17 cellular contexts compared by ENCODE assay signal in genomic region chr20:32455901-32456701, GRCh38.
DNase-seq lines count a peak whose midpoint lies in the region; ATAC-seq and TF ChIP-seq lines count a peak whose summit lies in the region.
"Had no signal": no experiment of that assay in that cellular context is flagged by ENCODE, and none has a peak within 500 bp of the region (broad histone marks: within the 10 kb centered on the region; RNA-seq: fewer than 3 reads in every experiment).

No MANE protein-coding gene starts in this region.

- peaks cover 50% of the 10 kb centered on the region for H3K4me1 Mint-ChIP-seq in endothelial cell (ENCODE audit: unreplicated experiment)

- H3K27ac ChIP-seq in DOHH2 (ENCODE audit: low read depth, low read length) (no peak overlapping the region), RWPE2 (ENCODE audit: poor library complexity, severe bottlenecking) (no peak overlapping the region), osteoblast (ENCODE audit: low read depth, low read length) (no peak overlapping the region)
- H3K27ac ChIP-seq: lower lobe of right lung had no signal

- H2AFZ ChIP-seq in osteoblast (ENCODE audit: low read length): no peak overlapping the region

- no peaks in the 10 kb centered on the region for H3F3A ChIP-seq in DOHH2 (ENCODE audit: control insufficient read depth, insufficient read depth)

- H3K9me3 ChIP-seq in DOHH2 (ENCODE audit: control insufficient read depth, insufficient read depth, low read length): no peaks in the 10 kb centered on the region
- H3K9me3 ChIP-seq in RWPE2 (ENCODE audit: severe bottlenecking): no peaks in the 10 kb centered on the region
- H3K9me3 ChIP-seq in osteoblast (ENCODE audit: low read depth, low read length): no peaks in the 10 kb centered on the region
- H3K9me3 ChIP-seq: gastrocnemius medialis, lower lobe of right lung, MG63 had no signal

- peak overlapping the region; percentile 37 for H3K4me3 Mint-ChIP-seq in endothelial cell (ENCODE audit: unreplicated experiment)
- H3K4me3 Mint-ChIP-seq: activated naive CD8-positive, alpha-beta T cell treated with anti-CD3 and anti-CD28 coated beads for 36 hours; activated T-cell treated with anti-CD3 and anti-CD28 coated beads, Interleukin-2, amount 50 U/mL, for 4 hours; natural killer cell treated with Interleukin-12 subunit alpha and Interleukin-12 subunit beta and Interleukin-15 and Interleukin-18, amount 100 ng/mL, for 72 hours had no signal

- peak; percentile 89 for DNase-seq in RWPE2 (ENCODE audit: low spot score)
- DNase-seq in endothelial cell (ENCODE audit: low spot score): no peak
- DNase-seq in osteoblast (ENCODE audit: insufficient read length, low spot score, missing footprints): peak; percentile 82
- DNase-seq in central memory CD4-positive, alpha-beta T cell: no peak
- DNase-seq in iPS-NIHi7 (ENCODE audit: extremely low spot score): no peak
- no peak for DNase-seq in activated CD4-positive, CD25-positive, alpha-beta regulatory T cell treated with anti-CD3 and anti-CD28 coated beads, Interleukin-2, amount 50 U/mL, for 72 hours
- DNase-seq: gastrocnemius medialis; lower lobe of right lung; NCI-H187; NCI-H510A; stimulated activated CD4-positive, alpha-beta T cell treated with anti-CD3 and anti-CD28 coated beads, Interleukin-1b, Interleukin-23, amount 100 ng/mL, for 48 hours had no signal

- H3K79me2 ChIP-seq in DOHH2 (ENCODE audit: control insufficient read depth, low read length) (no peaks in the 10 kb centered on the region), osteoblast (ENCODE audit: insufficient read depth, low read length) (peaks cover 2% of the 10 kb centered on the region)

- H3K9me3 Mint-ChIP-seq in endothelial cell (ENCODE audit: unreplicated experiment): no peaks in the 10 kb centered on the region
- H3K9me3 Mint-ChIP-seq: activated naive CD8-positive, alpha-beta T cell treated with anti-CD3 and anti-CD28 coated beads for 36 hours; activated T-cell treated with anti-CD3 and anti-CD28 coated beads, Interleukin-2, amount 50 U/mL, for 4 hours; natural killer cell treated with Interleukin-12 subunit alpha and Interleukin-12 subunit beta and Interleukin-15 and Interleukin-18, amount 100 ng/mL, for 72 hours had no signal

- H3K27me3 ChIP-seq in DOHH2 (ENCODE audit: control insufficient read depth, low read length) (no peaks in the 10 kb centered on the region), RWPE2 (ENCODE audit: insufficient read depth, poor library complexity, severe bottlenecking) (no peaks in the 10 kb centered on the region), osteoblast (ENCODE audit: insufficient read depth, low read length) (no peaks in the 10 kb centered on the region)
- H3K27me3 ChIP-seq: gastrocnemius medialis, MG63 had no signal

- H4K20me1 ChIP-seq in DOHH2 (ENCODE audit: control insufficient read depth, insufficient read depth, low read depth, low read length): no peaks in the 10 kb centered on the region
- peaks cover 32% of the 10 kb centered on the region for H4K20me1 ChIP-seq in osteoblast (ENCODE audit: insufficient read depth, low read length)

- ATAC-seq in RWPE2 (ENCODE audit: low read depth): no peak
- ATAC-seq in HG03571 (IDR thresholded peaks at IDR 0.05; ENCODE audit: unreplicated experiment): no peak
- ATAC-seq: activated T-cell treated with anti-CD3 and anti-CD28 coated beads, Interleukin-2, amount 50 U/mL, for 4 hours had no signal

- H3K27ac Mint-ChIP-seq in endothelial cell (ENCODE audit: unreplicated experiment): no peak overlapping the region

- peaks cover 22% of the 10 kb centered on the region for H3K36me3 Mint-ChIP-seq in endothelial cell (ENCODE audit: low read depth, unreplicated experiment)
- H3K36me3 Mint-ChIP-seq: natural killer cell treated with Interleukin-12 subunit alpha and Interleukin-12 subunit beta and Interleukin-15 and Interleukin-18, amount 100 ng/mL, for 72 hours had no signal

- H3K4me3 ChIP-seq in DOHH2 (ENCODE audit: low read length): peak overlapping the region; percentile 68; the same call in 1 of the 2 replicates
- no peak overlapping the region for H3K4me3 ChIP-seq in RWPE2 (ENCODE audit: severe bottlenecking)
- no peak overlapping the region for H3K4me3 ChIP-seq in osteoblast (ENCODE audit: insufficient read depth, low read length)

- H3K9me2 ChIP-seq in DOHH2 (replicated peaks; ENCODE audit: control insufficient read depth, low read length): no peaks in the 10 kb centered on the region

- peaks cover 12% of the 10 kb centered on the region for H3K4me1 ChIP-seq in DOHH2 (ENCODE audit: control insufficient read depth, low read length)
- no peaks in the 10 kb centered on the region for H3K4me1 ChIP-seq in RWPE2 (ENCODE audit: insufficient read depth, poor library complexity, severe bottlenecking)
- peaks cover 8% of the 10 kb centered on the region for H3K4me1 ChIP-seq in osteoblast (ENCODE audit: insufficient read depth, low read length)

- H3K27me3 Mint-ChIP-seq in endothelial cell (ENCODE audit: unreplicated experiment): peaks cover 23% of the 10 kb centered on the region
- H3K27me3 Mint-ChIP-seq: activated naive CD8-positive, alpha-beta T cell treated with anti-CD3 and anti-CD28 coated beads for 36 hours; natural killer cell treated with Interleukin-12 subunit alpha and Interleukin-12 subunit beta and Interleukin-15 and Interleukin-18, amount 100 ng/mL, for 72 hours had no signal

- TF ChIP-seq CTCF in DOHH2 (IDR thresholded peaks at IDR 0.05; ENCODE audit: low read depth, low read length, poor library complexity, severe bottlenecking) (no peak), RWPE2 (IDR thresholded peaks at IDR 0.05; ENCODE audit: poor library complexity, severe bottlenecking) (no peak), endothelial cell (IDR thresholded peaks at IDR 0.05; ENCODE audit: unreplicated experiment) (no peak), osteoblast (IDR thresholded peaks at IDR 0.05; ENCODE audit: extremely low read depth, low read depth, low read length) (no peak)

- H3K36me3 ChIP-seq in DOHH2 (ENCODE audit: control insufficient read depth, low read length) (no peaks in the 10 kb centered on the region), RWPE2 (ENCODE audit: low read depth) (no peaks in the 10 kb centered on the region), osteoblast (ENCODE audit: insufficient read depth, low read length) (peaks cover 22% of the 10 kb centered on the region)
- H3K36me3 ChIP-seq: gastrocnemius medialis, MG63 had no signal

- H3K4me2 ChIP-seq in DOHH2 (ENCODE audit: low read length) (peak overlapping the region; percentile 79), osteoblast (ENCODE audit: insufficient read depth, low read length) (peak overlapping the region; percentile 76)

Comparison
In these comparisons a context has a peak if more than half of its experiments do, and no peak if none do; other contexts are left out.
1. DNase-seq: peak in RWPE2 (single experiment) and osteoblast (single experiment); none in endothelial cell (single experiment), central memory CD4-positive, alpha-beta T cell (single experiment), iPS-NIHi7 (single experiment) and activated CD4-positive, CD25-positive, alpha-beta regulatory T cell treated with anti-CD3 and anti-CD28 coated beads, Interleukin-2, amount 50 U/mL, for 72 hours (single experiment).